In genomic region chr13:111850976-111851375, GRCh38 we compare ENCODE assay signal across 33 cellular contexts.
"Had no signal": no experiment of that assay in that cellular context is flagged by ENCODE, and none has a peak within 500 bp of the region (broad histone marks: within the 10 kb centered on the region; RNA-seq: fewer than 3 reads in every experiment).

No MANE protein-coding gene starts in this region.

- H3K27me3 ChIP-seq: MG63 had no signal

- H3K4me3 ChIP-seq: MG63 had no signal

- DNase-seq: Karpas-422, Kasumi-1, KG1, MG63, MM.1S, MV-4-11, NCI-H1048, NCI-H1092, NCI-H1105, NCI-H1105 treated with DMSO at 0.1 percent for 48 hours, NCI-H1417, NCI-H1417 treated with DMSO at 0.1 percent for 48 hours, NCI-H1436, NCI-H1436 treated with DMSO at 0.1 percent for 48 hours, NCI-H146, NCI-H1694, NCI-H1694 treated with DMSO at 0.1 percent for 48 hours, NCI-H187, NCI-H187 treated with DMSO at 0.1 percent for 48 hours, NCI-H1930, NCI-H2029 treated with DMSO at 0.1 percent for 48 hours, NCI-H2081, NCI-H2081 treated with DMSO at 0.1 percent for 48 hours, NCI-H2107, NCI-H2171, NCI-H2171 treated with DMSO at 0.1 percent for 48 hours, NCI-H2227 treated with DMSO at 0.1 percent for 48 hours, NCI-H226, NCI-H345, NCI-H446, NCI-H446 treated with DMSO at 0.1 percent for 48 hours, NCI-H510A had no signal

- H3K9me3 ChIP-seq: MG63 had no signal

- H3K9ac ChIP-seq: KMS-11 had no signal

- H3K27ac ChIP-seq: KMS-11 had no signal

- H3K36me3 ChIP-seq: MG63 had no signal

- H3K4me2 ChIP-seq: KMS-11 had no signal
